Comparison of ENCODE assay signal across 25 cellular contexts in the genomic region with DNA sequence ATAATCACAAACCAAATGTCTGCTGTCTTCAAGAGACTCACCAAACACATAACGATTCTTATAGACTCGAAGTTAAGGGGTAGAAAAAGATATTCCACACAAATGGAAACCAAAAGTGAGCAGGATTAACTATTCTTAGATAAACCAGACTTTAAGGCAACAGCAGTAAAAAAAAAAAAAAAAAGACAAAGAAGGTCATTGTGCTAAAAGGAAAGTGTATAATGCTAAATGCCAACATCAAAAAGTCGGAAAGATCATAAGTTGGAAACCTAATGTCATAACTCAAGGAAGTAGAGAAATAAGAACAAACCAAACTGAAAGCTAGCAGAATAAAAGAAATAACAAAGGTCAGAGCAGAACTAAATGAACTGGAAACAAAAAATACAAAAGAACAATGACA.
DNase-seq lines count a peak whose midpoint lies in the region; ATAC-seq, FAIRE-seq and TF ChIP-seq lines count a peak whose summit lies in the region.
"Had no signal": no experiment of that assay in that cellular context is flagged by ENCODE, and none has a peak within 500 bp of the region (broad histone marks: within the 10 kb centered on the region; RNA-seq: fewer than 3 reads in every experiment).

No MANE protein-coding gene starts in this region.

- H3K4me3 Mint-ChIP-seq in Calu3 (ENCODE audit: low read depth, unreplicated experiment) (no peak overlapping the region), neural crest cell (no peak overlapping the region)
- no peak overlapping the region for H3K4me3 Mint-ChIP-seq in activated T-cell treated with anti-CD3 and anti-CD28 coated beads, Interleukin-2, amount 50 U/mL, for 72 hours
- H3K4me3 Mint-ChIP-seq: B cell; CD8-positive, alpha-beta T cell; IgD-negative memory B cell had no signal

- H3K27ac Mint-ChIP-seq in Calu3 (ENCODE audit: unreplicated experiment) = peak overlapping the region; percentile 27
- peak overlapping the region; percentile 52 for H3K27ac Mint-ChIP-seq in neural crest cell (ENCODE audit: unreplicated experiment)
- H3K27ac Mint-ChIP-seq in activated T-cell treated with anti-CD3 and anti-CD28 coated beads, Interleukin-2, amount 50 U/mL, for 72 hours = no peak overlapping the region
- H3K27ac Mint-ChIP-seq: B cell; CD8-positive, alpha-beta T cell; IgD-negative memory B cell had no signal

- FAIRE-seq in RCC 7860 (lab: Jason Lieb, UNC) (peak; percentile 71), endometrium (lab: Jason Lieb, UNC) (peak; percentile 37)
- FAIRE-seq: GM18507, H1 had no signal

- H3K4me1 Mint-ChIP-seq in Calu3 (ENCODE audit: low read depth, unreplicated experiment) (no peaks in the 10 kb centered on the region), neural crest cell (peaks cover 50% of the 10 kb centered on the region)
- H3K4me1 Mint-ChIP-seq in activated T-cell treated with anti-CD3 and anti-CD28 coated beads, Interleukin-2, amount 50 U/mL, for 72 hours (ENCODE audit: low read depth) = no peaks in the 10 kb centered on the region
- H3K4me1 Mint-ChIP-seq: B cell, IgD-negative memory B cell had no signal

- H3K36me3 Mint-ChIP-seq in Calu3 (ENCODE audit: insufficient read depth, unreplicated experiment) (no peaks in the 10 kb centered on the region), neural crest cell (ENCODE audit: low read depth) (peaks cover 4% of the 10 kb centered on the region)
- no peaks in the 10 kb centered on the region for H3K36me3 Mint-ChIP-seq in activated T-cell treated with anti-CD3 and anti-CD28 coated beads, Interleukin-2, amount 50 U/mL, for 72 hours (ENCODE audit: insufficient read depth in 2 of 2)
- H3K36me3 Mint-ChIP-seq: CD8-positive, alpha-beta T cell; IgD-negative memory B cell had no signal

- DNase-seq in Calu3 = no peak
- DNase-seq in RCC 7860 (ENCODE audit: low spot score) = no peak
- DNase-seq in neural crest cell (ENCODE audit: low read depth, low spot score) = no peak
- no peak for DNase-seq in A172 (ENCODE audit: low spot score)
- DNase-seq in activated T-cell treated with anti-CD3 and anti-CD28 coated beads, Interleukin-2, amount 50 U/mL, for 72 hours = no peak
- DNase-seq: CD8-positive, alpha-beta T cell; NCI-H1092; NCI-H1417 treated with DMSO at 0.1 percent for 48 hours; NCI-H1694 treated with DMSO at 0.1 percent for 48 hours; NCI-H2081; NCI-H226; NCI-H510A; NCI-H69; SHP77 treated with DMSO at 0.1 percent for 48 hours; SK-N-SH; SW 1271 had no signal

- no peak for ATAC-seq in activated T-cell treated with anti-CD3 and anti-CD28 coated beads, Interleukin-2, amount 50 U/mL, for 72 hours (replicated peaks in 1 of 2)
- ATAC-seq in GM18867 (IDR thresholded peaks at IDR 0.05; ENCODE audit: unreplicated experiment) = no peak
- ATAC-seq in GM21390 (IDR thresholded peaks at IDR 0.05; ENCODE audit: unreplicated experiment) = no peak
- ATAC-seq: CD8-positive, alpha-beta T cell; HCT116; Panc1 had no signal

- no TSS peak for BruUV-seq in Calu3 (replicated peaks; lab: Mats Ljungman, UMichigan)

- CTCF ChIA-PET in Calu3 (lab: Charles Lee) = interaction anchor here (1.1 kb wide), 1 partner anchor 76 kb away, joined by 3 read pairs; no protein-coding TSS in a partner anchor

- peaks cover 7% of the 10 kb centered on the region for H3K9me3 Mint-ChIP-seq in Calu3 (ENCODE audit: low read depth, unreplicated experiment)
- H3K9me3 Mint-ChIP-seq in neural crest cell = peaks cover 20% of the 10 kb centered on the region
- peaks cover 9 to 11% of the 10 kb centered on the region in 2 donors for H3K9me3 Mint-ChIP-seq in activated T-cell treated with anti-CD3 and anti-CD28 coated beads, Interleukin-2, amount 50 U/mL, for 72 hours

- H3K27me3 Mint-ChIP-seq in Calu3 (ENCODE audit: unreplicated experiment) (no peaks in the 10 kb centered on the region), neural crest cell (ENCODE audit: low read depth) (no peaks in the 10 kb centered on the region)
- no peaks in the 10 kb centered on the region for H3K27me3 Mint-ChIP-seq in activated T-cell treated with anti-CD3 and anti-CD28 coated beads, Interleukin-2, amount 50 U/mL, for 72 hours (ENCODE audit: low read depth)
- H3K27me3 Mint-ChIP-seq: B cell, IgD-negative memory B cell had no signal

- TF ChIP-seq CTCF in Calu3 (IDR thresholded peaks at IDR 0.05; ENCODE audit: unreplicated experiment) (no peak), neural crest cell (conservative IDR thresholded peaks at IDR 0.05) (no peak)

- intact Hi-C loops in Calu3 (cut with micrococcal nuclease; ENCODE audit: unreplicated experiment) = no loop called here
